In the genomic region with DNA sequence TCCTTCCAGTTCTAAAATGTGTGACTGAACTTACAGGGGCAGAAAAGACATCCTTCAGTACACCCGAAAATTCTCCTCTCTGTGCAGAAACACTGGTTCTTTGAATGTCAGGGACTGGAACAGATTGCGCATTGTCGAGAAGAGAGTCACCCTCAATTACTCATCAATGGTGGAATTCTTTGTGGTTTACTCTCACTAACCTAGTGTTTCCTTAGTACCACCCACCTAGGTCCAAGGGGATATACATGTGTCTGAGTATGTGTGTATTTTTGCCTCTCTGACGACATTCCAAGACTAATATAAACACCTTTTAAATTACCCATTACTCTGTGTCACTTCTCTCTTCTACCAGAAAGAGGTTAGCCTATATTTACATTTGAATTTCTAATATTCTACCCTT, we compare ENCODE assay signal across 11 cellular contexts.
DNase-seq lines count a peak whose midpoint lies in the region; ATAC-seq, FAIRE-seq and TF ChIP-seq lines count a peak whose summit lies in the region.
"Had no signal": no experiment of that assay in that cellular context is flagged by ENCODE, and none has a peak within 500 bp of the region (broad histone marks: within the 10 kb centered on the region; RNA-seq: fewer than 3 reads in every experiment).

No MANE protein-coding gene starts in this region.

- H3K4me2 ChIP-seq in HepG2 (ENCODE audit: low read depth, low read length), result no peak overlapping the region

- no peaks in the 10 kb centered on the region for H3K9me3 ChIP-seq in HepG2 (ENCODE audit: low read length)
- H3K9me3 ChIP-seq in right lobe of liver, result no peaks in the 10 kb centered on the region
- H3K9me3 ChIP-seq: tibial nerve had no signal

- H3K36me3 ChIP-seq in HepG2 (replicated peaks in 1 of 2; ENCODE audit: control insufficient read depth in 1 of 2, insufficient read depth in 2 of 2, low read length in 2 of 2), result no peaks in the 10 kb centered on the region
- H3K36me3 ChIP-seq in right lobe of liver, result no peaks in the 10 kb centered on the region
- H3K36me3 ChIP-seq: tibial nerve had no signal

- BruUV-seq in HepG2 (replicated peaks; lab: Mats Ljungman, UMichigan), result no TSS peak

- WGBS in HepG2 (ENCODE audit: low lambda C conversion rate), result 3% methylated on average over 4 of the region's 4 CpGs
- WGBS in right lobe of liver (ENCODE audit: insufficient coverage, low coverage, low lambda C conversion rate, missing lambda C conversion rate), result 83% methylated on average over 4 of the region's 4 CpGs

- H2AFZ ChIP-seq in HepG2 (ENCODE audit: low read length), result no peak overlapping the region

- POLR2A ChIA-PET in HepG2 (lab: Yijun Ruan, JAX), result no interaction called here

- CTCF ChIA-PET in HepG2 (lab: Yijun Ruan, JAX; ENCODE audit: low intra/inter-chr PET ratio, low total read pairs), result no interaction called here

- TF ChIP-seq CTCF in HepG2 (CRISPR knock-in tag; IDR thresholded peaks at IDR 0.05) (no peak), right lobe of liver (IDR thresholded peaks at IDR 0.05) (no peak), VCaP (conservative IDR thresholded peaks at IDR 0.05) (no peak)

- no peaks in the 10 kb centered on the region for H3K27me3 ChIP-seq in HepG2 (ENCODE audit: control insufficient read depth in 1 of 2, insufficient read depth in 2 of 2, low read length in 2 of 2)
- H3K27me3 ChIP-seq in right lobe of liver, result no peaks in the 10 kb centered on the region
- H3K27me3 ChIP-seq: tibial nerve had no signal

- FAIRE-seq in HepG2 (lab: Jason Lieb, UNC), result no peak

- H3K27ac ChIP-seq in HepG2 (ENCODE audit: extremely low read length, insufficient read depth, low read length) (no peak overlapping the region), right lobe of liver (no peak overlapping the region), VCaP (peak overlapping the region; percentile 77; the same call in 1 of the 2 replicates)

- TF ChIP-seq POLR2A in HepG2 (IDR thresholded peaks at IDR 0.05; ENCODE audit: insufficient read depth in 1 of 2, low read depth in 2 of 2, low read length in 2 of 2), result no peak
- no peak for TF ChIP-seq POLR2A in right lobe of liver (IDR thresholded peaks at IDR 0.05)

- no peaks in the 10 kb centered on the region for H4K20me1 ChIP-seq in HepG2 (ENCODE audit: insufficient read depth, low read length)

- intact Hi-C loops in HepG2 (cut with micrococcal nuclease; ENCODE audit: unreplicated experiment) (no loop called here), right lobe of liver (cut with DNase I) (no loop called here)

- in situ Hi-C loops in HepG2 (cut with HindIII; ENCODE audit: extremely low pct_ligation_motif_present, low pct_unique_long_range_greater_than_20kb), result no loop called here

- H3K4me1 ChIP-seq in HepG2 (ENCODE audit: insufficient read depth, low read length) (no peaks in the 10 kb centered on the region), right lobe of liver (no peaks in the 10 kb centered on the region)

- no peaks in the 10 kb centered on the region for H3K79me2 ChIP-seq in HepG2 (ENCODE audit: insufficient read depth, low read length)

- no peak for ATAC-seq in HepG2
- no peak for ATAC-seq in right lobe of liver
- no peak for ATAC-seq in GM18511 (IDR thresholded peaks at IDR 0.05; ENCODE audit: unreplicated experiment)

- TF ChIP-seq EP300 in HepG2 (IDR thresholded peaks at IDR 0.05; ENCODE audit: low read depth in 2 of 2, low read length in 2 of 2) (no peak), HepG2 (CRISPR knock-in tag; IDR thresholded peaks at IDR 0.05; ENCODE audit: borderline replicate concordance) (no peak)

- H3K4me3 ChIP-seq in HepG2 (replicated peaks in 1 of 3; ENCODE audit: insufficient read depth in 1 of 3, low read depth in 2 of 3, low read length in 3 of 3) (no peak overlapping the region), right lobe of liver (no peak overlapping the region)
- H3K4me3 ChIP-seq: tibial nerve had no signal

- no peak overlapping the region for H3K9ac ChIP-seq in HepG2 (ENCODE audit: insufficient read depth, low read depth, low read length)

- TF ChIP-seq RAD21 in HepG2 (CRISPR knock-in tag; IDR thresholded peaks at IDR 0.05), result no peak

- DNase-seq in HepG2 (ENCODE audit: low spot score) (peak; percentile 18), right lobe of liver (no peak), glomerular visceral epithelial cell (ENCODE audit: extremely low spot score) (peak; percentile 92), NCI-H1694 (lab: John Stamatoyannopoulos, UW) (no peak), COR-L47 (lab: John Stamatoyannopoulos, UW) (no peak), nucleus accumbens (lab: John Stamatoyannopoulos, UW) (no peak)
- DNase-seq: activated T-cell treated with anti-CD3 and anti-CD28 coated beads, Interleukin-2, amount 50 U/mL, for 48 hours; AML-193 had no signal

TF ChIP-seq in HepG2, 621 proteins besides CTCF, POLR2A, EP300 and RAD21 (continues in another document):
- TF ChIP-seq ELF4 (CRISPR knock-in tag; IDR thresholded peaks at IDR 0.05; ENCODE audit: borderline replicate concordance) (no peak), ZNF501 (CRISPR knock-in tag; IDR thresholded peaks at IDR 0.05) (no peak), ZNF615 (CRISPR knock-in tag; IDR thresholded peaks at IDR 0.05; ENCODE audit: borderline replicate concordance) (no peak), PHB2 (IDR thresholded peaks at IDR 0.05; ENCODE audit: partially characterized antibody) (no peak), ZNF260 (CRISPR knock-in tag; IDR thresholded peaks at IDR 0.05; ENCODE audit: borderline replicate concordance, low read depth) (no peak), HOMEZ (CRISPR knock-in tag; IDR thresholded peaks at IDR 0.05; ENCODE audit: low read depth) (no peak), ZNF232 (CRISPR knock-in tag; IDR thresholded peaks at IDR 0.05; ENCODE audit: borderline replicate concordance) (no peak), DMAP1 (CRISPR knock-in tag; IDR thresholded peaks at IDR 0.05) (no peak), MLLT10 (CRISPR knock-in tag; IDR thresholded peaks at IDR 0.05) (no peak), HNF1B (CRISPR knock-in tag; IDR thresholded peaks at IDR 0.05) (no peak), CAMTA2 (CRISPR knock-in tag; IDR thresholded peaks at IDR 0.05; ENCODE audit: borderline replicate concordance) (no peak), MXI1 (IDR thresholded peaks at IDR 0.05; ENCODE audit: borderline replicate concordance, low read depth, low read length) (no peak), EZH2 (conservative IDR thresholded peaks at IDR 0.05; ENCODE audit: low read depth, low read length) (no peak), ZNF530 (CRISPR knock-in tag; IDR thresholded peaks at IDR 0.05; ENCODE audit: low read depth) (no peak), ZNF790 (CRISPR knock-in tag; IDR thresholded peaks at IDR 0.05; ENCODE audit: borderline replicate concordance) (no peak)
- TF ChIP-seq, protein P1, sequence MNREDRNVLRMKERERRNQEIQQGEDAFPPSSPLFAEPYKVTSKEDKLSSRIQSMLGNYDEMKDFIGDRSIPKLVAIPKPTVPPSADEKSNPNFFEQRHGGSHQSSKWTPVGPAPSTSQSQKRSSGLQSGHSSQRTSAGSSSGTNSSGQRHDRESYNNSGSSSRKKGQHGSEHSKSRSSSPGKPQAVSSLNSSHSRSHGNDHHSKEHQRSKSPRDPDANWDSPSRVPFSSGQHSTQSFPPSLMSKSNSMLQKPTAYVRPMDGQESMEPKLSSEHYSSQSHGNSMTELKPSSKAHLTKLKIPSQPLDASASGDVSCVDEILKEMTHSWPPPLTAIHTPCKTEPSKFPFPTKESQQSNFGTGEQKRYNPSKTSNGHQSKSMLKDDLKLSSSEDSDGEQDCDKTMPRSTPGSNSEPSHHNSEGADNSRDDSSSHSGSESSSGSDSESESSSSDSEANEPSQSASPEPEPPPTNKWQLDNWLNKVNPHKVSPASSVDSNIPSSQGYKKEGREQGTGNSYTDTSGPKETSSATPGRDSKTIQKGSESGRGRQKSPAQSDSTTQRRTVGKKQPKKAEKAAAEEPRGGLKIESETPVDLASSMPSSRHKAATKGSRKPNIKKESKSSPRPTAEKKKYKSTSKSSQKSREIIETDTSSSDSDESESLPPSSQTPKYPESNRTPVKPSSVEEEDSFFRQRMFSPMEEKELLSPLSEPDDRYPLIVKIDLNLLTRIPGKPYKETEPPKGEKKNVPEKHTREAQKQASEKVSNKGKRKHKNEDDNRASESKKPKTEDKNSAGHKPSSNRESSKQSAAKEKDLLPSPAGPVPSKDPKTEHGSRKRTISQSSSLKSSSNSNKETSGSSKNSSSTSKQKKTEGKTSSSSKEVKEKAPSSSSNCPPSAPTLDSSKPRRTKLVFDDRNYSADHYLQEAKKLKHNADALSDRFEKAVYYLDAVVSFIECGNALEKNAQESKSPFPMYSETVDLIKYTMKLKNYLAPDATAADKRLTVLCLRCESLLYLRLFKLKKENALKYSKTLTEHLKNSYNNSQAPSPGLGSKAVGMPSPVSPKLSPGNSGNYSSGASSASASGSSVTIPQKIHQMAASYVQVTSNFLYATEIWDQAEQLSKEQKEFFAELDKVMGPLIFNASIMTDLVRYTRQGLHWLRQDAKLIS (CRISPR knock-in tag; IDR thresholded peaks at IDR 0.05), result no peak

Comparison
In these comparisons a context has a peak if more than half of its experiments do, and no peak if none do; other contexts are left out.
1. DNase-seq: peak in HepG2 (single experiment) and glomerular visceral epithelial cell (single experiment); none in right lobe of liver (0 of 3), NCI-H1694 (single experiment), COR-L47 (single experiment) and nucleus accumbens (0 of 56).